ENCODE assay signal across 1 cellular context in the genomic region with DNA sequence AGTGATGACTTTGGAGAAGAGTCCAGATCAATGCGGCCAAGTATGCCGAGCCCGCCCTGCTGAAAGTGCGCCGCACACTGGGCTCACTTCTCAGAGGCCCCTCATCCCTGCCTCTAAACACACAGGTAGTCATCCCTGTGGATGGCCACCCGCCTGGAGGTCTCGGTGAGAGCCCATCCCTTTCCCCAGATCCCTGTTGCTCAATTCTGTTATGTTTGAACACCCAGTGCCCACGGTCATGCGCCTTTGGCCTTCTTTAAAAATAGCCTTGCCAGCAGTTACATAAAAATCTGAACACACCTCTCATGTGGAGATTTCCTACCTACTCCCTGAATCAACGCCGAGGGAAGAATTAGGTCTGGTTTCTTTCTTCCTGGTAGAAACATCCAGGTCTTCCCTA.
TF ChIP-seq lines count a peak whose summit lies in the region.

No MANE protein-coding gene starts in this region.

TF ChIP-seq in GM23338, 12 proteins besides CTCF, POLR2A, EP300 and RAD21 (continued from another document):
- TF ChIP-seq NANOG (IDR thresholded peaks at IDR 0.05; ENCODE audit: borderline replicate concordance), result no peak
- no peak for TF ChIP-seq ZNF331 (CRISPR knock-in tag; IDR thresholded peaks at IDR 0.05; ENCODE audit: low read depth)
- TF ChIP-seq JUNB (IDR thresholded peaks at IDR 0.05; ENCODE audit: unreplicated experiment), result no peak
- TF ChIP-seq CREB1 (CRISPR knock-in tag; IDR thresholded peaks at IDR 0.05; ENCODE audit: low read depth), result no peak
- no peak for TF ChIP-seq POLR2AphosphoS5 (IDR thresholded peaks at IDR 0.05; ENCODE audit: low read depth)
- TF ChIP-seq STAT1 (IDR thresholded peaks at IDR 0.05; ENCODE audit: unreplicated experiment), result no peak
- TF ChIP-seq, protein P1, sequence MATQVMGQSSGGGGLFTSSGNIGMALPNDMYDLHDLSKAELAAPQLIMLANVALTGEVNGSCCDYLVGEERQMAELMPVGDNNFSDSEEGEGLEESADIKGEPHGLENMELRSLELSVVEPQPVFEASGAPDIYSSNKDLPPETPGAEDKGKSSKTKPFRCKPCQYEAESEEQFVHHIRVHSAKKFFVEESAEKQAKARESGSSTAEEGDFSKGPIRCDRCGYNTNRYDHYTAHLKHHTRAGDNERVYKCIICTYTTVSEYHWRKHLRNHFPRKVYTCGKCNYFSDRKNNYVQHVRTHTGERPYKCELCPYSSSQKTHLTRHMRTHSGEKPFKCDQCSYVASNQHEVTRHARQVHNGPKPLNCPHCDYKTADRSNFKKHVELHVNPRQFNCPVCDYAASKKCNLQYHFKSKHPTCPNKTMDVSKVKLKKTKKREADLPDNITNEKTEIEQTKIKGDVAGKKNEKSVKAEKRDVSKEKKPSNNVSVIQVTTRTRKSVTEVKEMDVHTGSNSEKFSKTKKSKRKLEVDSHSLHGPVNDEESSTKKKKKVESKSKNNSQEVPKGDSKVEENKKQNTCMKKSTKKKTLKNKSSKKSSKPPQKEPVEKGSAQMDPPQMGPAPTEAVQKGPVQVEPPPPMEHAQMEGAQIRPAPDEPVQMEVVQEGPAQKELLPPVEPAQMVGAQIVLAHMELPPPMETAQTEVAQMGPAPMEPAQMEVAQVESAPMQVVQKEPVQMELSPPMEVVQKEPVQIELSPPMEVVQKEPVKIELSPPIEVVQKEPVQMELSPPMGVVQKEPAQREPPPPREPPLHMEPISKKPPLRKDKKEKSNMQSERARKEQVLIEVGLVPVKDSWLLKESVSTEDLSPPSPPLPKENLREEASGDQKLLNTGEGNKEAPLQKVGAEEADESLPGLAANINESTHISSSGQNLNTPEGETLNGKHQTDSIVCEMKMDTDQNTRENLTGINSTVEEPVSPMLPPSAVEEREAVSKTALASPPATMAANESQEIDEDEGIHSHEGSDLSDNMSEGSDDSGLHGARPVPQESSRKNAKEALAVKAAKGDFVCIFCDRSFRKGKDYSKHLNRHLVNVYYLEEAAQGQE (IDR thresholded peaks at IDR 0.05; ENCODE audit: unreplicated experiment), result no peak
- TF ChIP-seq ZNF114 (CRISPR knock-in tag; IDR thresholded peaks at IDR 0.05), result no peak
- TF ChIP-seq, protein P2, sequence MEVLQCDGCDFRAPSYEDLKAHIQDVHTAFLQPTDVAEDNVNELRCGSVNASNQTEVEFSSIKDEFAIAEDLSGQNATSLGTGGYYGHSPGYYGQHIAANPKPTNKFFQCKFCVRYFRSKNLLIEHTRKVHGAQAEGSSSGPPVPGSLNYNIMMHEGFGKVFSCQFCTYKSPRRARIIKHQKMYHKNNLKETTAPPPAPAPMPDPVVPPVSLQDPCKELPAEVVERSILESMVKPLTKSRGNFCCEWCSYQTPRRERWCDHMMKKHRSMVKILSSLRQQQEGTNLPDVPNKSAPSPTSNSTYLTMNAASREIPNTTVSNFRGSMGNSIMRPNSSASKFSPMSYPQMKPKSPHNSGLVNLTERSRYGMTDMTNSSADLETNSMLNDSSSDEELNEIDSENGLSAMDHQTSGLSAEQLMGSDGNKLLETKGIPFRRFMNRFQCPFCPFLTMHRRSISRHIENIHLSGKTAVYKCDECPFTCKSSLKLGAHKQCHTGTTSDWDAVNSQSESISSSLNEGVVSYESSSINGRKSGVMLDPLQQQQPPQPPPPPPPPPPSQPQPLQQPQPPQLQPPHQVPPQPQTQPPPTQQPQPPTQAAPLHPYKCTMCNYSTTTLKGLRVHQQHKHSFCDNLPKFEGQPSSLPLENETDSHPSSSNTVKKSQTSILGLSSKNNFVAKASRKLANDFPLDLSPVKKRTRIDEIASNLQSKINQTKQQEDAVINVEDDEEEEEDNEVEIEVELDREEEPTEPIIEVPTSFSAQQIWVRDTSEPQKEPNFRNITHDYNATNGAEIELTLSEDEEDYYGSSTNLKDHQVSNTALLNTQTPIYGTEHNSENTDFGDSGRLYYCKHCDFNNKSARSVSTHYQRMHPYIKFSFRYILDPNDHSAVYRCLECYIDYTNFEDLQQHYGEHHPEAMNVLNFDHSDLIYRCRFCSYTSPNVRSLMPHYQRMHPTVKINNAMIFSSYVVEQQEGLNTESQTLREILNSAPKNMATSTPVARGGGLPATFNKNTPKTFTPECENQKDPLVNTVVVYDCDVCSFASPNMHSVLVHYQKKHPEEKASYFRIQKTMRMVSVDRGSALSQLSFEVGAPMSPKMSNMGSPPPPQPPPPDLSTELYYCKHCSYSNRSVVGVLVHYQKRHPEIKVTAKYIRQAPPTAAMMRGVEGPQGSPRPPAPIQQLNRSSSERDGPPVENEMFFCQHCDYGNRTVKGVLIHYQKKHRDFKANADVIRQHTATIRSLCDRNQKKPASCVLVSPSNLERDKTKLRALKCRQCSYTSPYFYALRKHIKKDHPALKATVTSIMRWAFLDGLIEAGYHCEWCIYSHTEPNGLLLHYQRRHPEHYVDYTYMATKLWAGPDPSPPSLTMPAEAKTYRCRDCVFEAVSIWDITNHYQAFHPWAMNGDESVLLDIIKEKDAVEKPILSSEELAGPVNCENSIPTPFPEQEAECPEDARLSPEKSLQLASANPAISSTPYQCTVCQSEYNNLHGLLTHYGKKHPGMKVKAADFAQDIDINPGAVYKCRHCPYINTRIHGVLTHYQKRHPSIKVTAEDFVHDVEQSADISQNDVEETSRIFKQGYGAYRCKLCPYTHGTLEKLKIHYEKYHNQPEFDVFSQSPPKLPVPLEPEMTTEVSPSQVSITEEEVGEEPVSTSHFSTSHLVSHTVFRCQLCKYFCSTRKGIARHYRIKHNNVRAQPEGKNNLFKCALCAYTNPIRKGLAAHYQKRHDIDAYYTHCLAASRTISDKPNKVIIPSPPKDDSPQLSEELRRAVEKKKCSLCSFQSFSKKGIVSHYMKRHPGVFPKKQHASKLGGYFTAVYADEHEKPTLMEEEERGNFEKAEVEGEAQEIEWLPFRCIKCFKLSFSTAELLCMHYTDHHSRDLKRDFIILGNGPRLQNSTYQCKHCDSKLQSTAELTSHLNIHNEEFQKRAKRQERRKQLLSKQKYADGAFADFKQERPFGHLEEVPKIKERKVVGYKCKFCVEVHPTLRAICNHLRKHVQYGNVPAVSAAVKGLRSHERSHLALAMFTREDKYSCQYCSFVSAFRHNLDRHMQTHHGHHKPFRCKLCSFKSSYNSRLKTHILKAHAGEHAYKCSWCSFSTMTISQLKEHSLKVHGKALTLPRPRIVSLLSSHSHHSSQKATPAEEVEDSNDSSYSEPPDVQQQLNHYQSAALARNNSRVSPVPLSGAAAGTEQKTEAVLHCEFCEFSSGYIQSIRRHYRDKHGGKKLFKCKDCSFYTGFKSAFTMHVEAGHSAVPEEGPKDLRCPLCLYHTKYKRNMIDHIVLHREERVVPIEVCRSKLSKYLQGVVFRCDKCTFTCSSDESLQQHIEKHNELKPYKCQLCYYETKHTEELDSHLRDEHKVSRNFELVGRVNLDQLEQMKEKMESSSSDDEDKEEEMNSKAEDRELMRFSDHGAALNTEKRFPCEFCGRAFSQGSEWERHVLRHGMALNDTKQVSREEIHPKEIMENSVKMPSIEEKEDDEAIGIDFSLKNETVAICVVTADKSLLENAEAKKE (CRISPR knock-in tag; IDR thresholded peaks at IDR 0.05), result no peak
- no peak for TF ChIP-seq EZH2 (IDR thresholded peaks at IDR 0.05; ENCODE audit: low read depth, unreplicated experiment)
